ENCODE assay signal across 18 cellular contexts in the genomic region with DNA sequence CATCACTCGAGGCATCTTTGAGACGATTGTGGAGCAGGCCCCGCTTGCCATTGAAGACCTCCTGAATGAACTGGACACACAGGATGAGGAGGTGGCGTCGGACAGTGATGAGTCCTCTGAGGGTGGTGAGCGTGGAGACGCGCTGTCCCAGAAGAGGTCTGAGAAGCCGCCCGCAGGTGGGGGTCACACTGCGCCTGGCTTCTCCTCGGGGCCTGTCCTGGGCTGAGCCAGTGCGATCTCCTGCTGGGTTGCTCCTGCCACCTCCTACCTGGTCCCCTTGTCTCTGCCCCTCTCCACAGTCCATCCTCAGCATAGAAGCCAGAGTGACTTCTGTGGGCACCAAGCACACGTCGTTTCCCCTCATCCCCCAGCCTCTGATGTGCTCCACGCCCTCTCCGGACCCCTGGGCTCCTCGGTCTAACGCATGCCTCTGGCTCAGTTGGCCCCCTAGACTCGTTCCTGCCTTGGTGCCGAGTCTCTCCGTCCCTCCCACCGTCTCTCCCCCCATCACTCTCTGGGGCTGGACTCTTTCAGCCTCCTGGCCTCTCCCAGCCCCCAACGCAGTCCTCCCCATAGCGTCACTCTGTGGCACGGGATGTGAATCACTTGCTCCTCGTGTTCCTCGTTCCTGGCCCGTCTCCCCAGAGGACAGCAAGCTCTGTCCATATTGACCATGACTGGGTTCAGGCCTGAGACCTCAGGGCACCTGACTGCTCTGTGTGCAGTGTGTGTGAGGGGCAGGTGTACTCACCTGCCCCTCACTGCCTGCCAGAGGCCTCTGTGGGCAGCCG.
"Had no signal": no experiment of that assay in that cellular context is flagged by ENCODE, and none has a peak within 500 bp of the region (broad histone marks: within the 10 kb centered on the region; RNA-seq: fewer than 3 reads in every experiment).

No MANE protein-coding gene starts in this region.

- H3K9me3 ChIP-seq: right lobe of liver, upper lobe of right lung had no signal

- H3K4me3 ChIP-seq: hepatocyte, right lobe of liver, skin epidermis, upper lobe of right lung had no signal

- H3K4me1 ChIP-seq: parathyroid adenoma, right lobe of liver, upper lobe of right lung had no signal

- FAIRE-seq: frontal cortex had no signal

- H3K27ac ChIP-seq: hepatocyte, parathyroid adenoma, right lobe of liver, skin epidermis, upper lobe of right lung had no signal

- H3K9ac ChIP-seq: parathyroid adenoma had no signal

- H2AFZ ChIP-seq: hepatocyte, parathyroid adenoma had no signal

- H3K4me2 ChIP-seq: hepatocyte had no signal

- DNase-seq: activated CD8-positive, alpha-beta memory T cell treated with anti-CD3 and anti-CD28 coated beads, Interleukin-2, amount 50 U/mL, for 48 hours; activated effector memory CD4-positive, alpha-beta T cell treated with Interleukin-2 at 50 U/mL for 16 hours; activated naive CD4-positive, alpha-beta T cell treated with anti-CD3 and anti-CD28 coated beads, Interleukin-2, amount 10 ng/mL, durations not matched to agents 7 days and 5 days; activated T-cell treated with anti-CD3 and anti-CD28 coated beads, Interleukin-2, amount 50 U/mL, for 72 hours; caudate nucleus; effector memory CD4-positive, alpha-beta T cell; glutamatergic neuron; right lobe of liver; stimulated activated CD4-positive, alpha-beta T cell treated with anti-CD3 and anti-CD28 coated beads, Interleukin-2, amount 100 ng/mL, for 24 hours; stimulated activated naive B cell treated with anti-CD40 and anti-IgM and Interleukin-4, amounts not matched to agents 10 μg/mL and 1 μg/mL and 100 μg/mL, for 72 hours; T-helper 9 cell; upper lobe of right lung had no signal

- H3K79me2 ChIP-seq: hepatocyte, parathyroid adenoma had no signal

- H3K27me3 ChIP-seq: hepatocyte, right lobe of liver, upper lobe of right lung had no signal

- ATAC-seq: activated T-cell treated with anti-CD3 and anti-CD28 coated beads, Interleukin-2, amount 50 U/mL, for 72 hours; esophagus mucosa; natural killer cell treated with Interleukin-12 subunit alpha and Interleukin-12 subunit beta and Interleukin-15 and Interleukin-18, amount 100 ng/mL, for 72 hours; right lobe of liver; stimulated activated naive B cell treated with anti-CD40 and anti-IgM and Interleukin-4, amounts not matched to agents 10 μg/mL and 1 μg/mL and 100 μg/mL, for 72 hours; upper lobe of right lung had no signal
